In genomic region chr13:113812140-113813036, GRCh38 we compare ENCODE assay signal across 19 cellular contexts. TPM values are rescaled to one million over a fixed set of nuclear protein-coding genes. Genes with fewer than 3 reads are reported as not detected.
DNase-seq lines count a peak whose midpoint lies in the region; ATAC-seq and TF ChIP-seq lines count a peak whose summit lies in the region.
"Had no signal": no experiment of that assay in that cellular context is flagged by ENCODE, and none has a peak within 500 bp of the region (broad histone marks: within the 10 kb centered on the region; RNA-seq: fewer than 3 reads in every experiment).

No MANE protein-coding gene starts in this region.

- ATAC-seq in Right ventricle myocardium inferior (no peak), left cardiac atrium (no peak), upper lobe of right lung (no peak), GM19324 (IDR thresholded peaks at IDR 0.05; ENCODE audit: low FRiP score, unreplicated experiment) (no peak)

- TF ChIP-seq CTCF in endothelial cell (IDR thresholded peaks at IDR 0.05; ENCODE audit: unreplicated experiment) (no peak), upper lobe of right lung (IDR thresholded peaks at IDR 0.05) (no peak)

- H3K4me1 ChIP-seq in upper lobe of right lung, result peaks cover 23% of the 10 kb centered on the region

- no peaks in the 10 kb centered on the region for H3K27me3 ChIP-seq in upper lobe of right lung
- H3K27me3 ChIP-seq: BLaER1, SJSA1 had no signal

- peak overlapping the region; percentile 25 for H3K4me3 Mint-ChIP-seq in endothelial cell (ENCODE audit: unreplicated experiment)
- H3K4me3 Mint-ChIP-seq: CD4-positive, CD25-positive, alpha-beta regulatory T cell had no signal

- H3K4me3 ChIP-seq in upper lobe of right lung, result no peak overlapping the region
- H3K4me3 ChIP-seq: BLaER1, SJSA1 had no signal

- H3K27ac ChIP-seq in upper lobe of right lung, result peak overlapping the region; percentile 36
- H3K27ac ChIP-seq: BLaER1, KMS-11, SJSA1 had no signal

- no peak overlapping the region for H3K27ac Mint-ChIP-seq in endothelial cell (ENCODE audit: unreplicated experiment)
- H3K27ac Mint-ChIP-seq: CD4-positive, CD25-positive, alpha-beta regulatory T cell had no signal

- peaks cover 5% of the 10 kb centered on the region for H3K9me3 Mint-ChIP-seq in endothelial cell (ENCODE audit: unreplicated experiment)

- DNase-seq in Right ventricle myocardium inferior (ENCODE audit: missing footprints), result peak; percentile 58
- DNase-seq in left cardiac atrium, result no peak
- peak; percentile 37 to 89 for DNase-seq in NCI-H526 (lab: John Stamatoyannopoulos, UW)
- DNase-seq in endothelial cell (ENCODE audit: low spot score), result no peak
- DNase-seq in upper lobe of right lung, result no peak
- DNase-seq in mesenteric fat pad (ENCODE audit: low spot score), result no peak
- DNase-seq: CD4-positive, CD25-positive, alpha-beta regulatory T cell; DMS153; DND-41; GOT3; HCEC 1CT; IMR-90; MM.1S; NCI-H2029; NCI-H2227 treated with DMSO at 0.1 percent for 48 hours had no signal

- H3K36me3 Mint-ChIP-seq in endothelial cell (ENCODE audit: low read depth, unreplicated experiment), result peaks cover 35% of the 10 kb centered on the region

- H3K36me3 ChIP-seq in upper lobe of right lung, result no peaks in the 10 kb centered on the region
- H3K36me3 ChIP-seq: BLaER1, SJSA1 had no signal

- intact Hi-C loops in Right ventricle myocardium inferior (cut with DNase I), result no loop called here
- intact Hi-C loops in left cardiac atrium (cut with DNase I), result no loop called here
- intact Hi-C loops in upper lobe of right lung (cut with DNase I), result no loop called here

- H3K4me1 Mint-ChIP-seq in endothelial cell (ENCODE audit: unreplicated experiment), result peaks cover 24% of the 10 kb centered on the region

- H3K9me3 ChIP-seq in upper lobe of right lung, result no peaks in the 10 kb centered on the region

- peaks cover 38% of the 10 kb centered on the region for H3K27me3 Mint-ChIP-seq in endothelial cell (ENCODE audit: unreplicated experiment)

RNA-seq across cellular contexts. Expression of gene GAS6, which starts 51.5 kb away (rescaled TPM):
- total RNA-seq in Right ventricle myocardium inferior (189 TPM), left cardiac atrium (100 to 1,000 TPM; 165 to 175 TPM), endothelial cell (ENCODE audit: unreplicated experiment) (19.8 TPM), upper lobe of right lung (197 TPM), mesenteric fat pad (88.6 TPM)

RNA-seq across cellular contexts. Expression of gene TMEM255B, which starts 53.4 kb away (rescaled TPM):
- total RNA-seq in Right ventricle myocardium inferior (9.8 TPM), left cardiac atrium (10 to 100 TPM; 10.5 to 14.1 TPM), endothelial cell (ENCODE audit: unreplicated experiment) (321 TPM), upper lobe of right lung (43.6 TPM), mesenteric fat pad (22.7 TPM)

Comparison
In these comparisons a context has a peak if more than half of its experiments do, and no peak if none do; other contexts are left out.
1. DNase-seq: peak in Right ventricle myocardium inferior (single experiment) and NCI-H526 (2 of 2); none in left cardiac atrium (single experiment), endothelial cell (single experiment), upper lobe of right lung (single experiment) and mesenteric fat pad (single experiment).